Comparison of ENCODE assay signal across 8 cellular contexts in genomic region chr2:42809876-42810125, GRCh38. TPM values are rescaled to one million over a fixed set of nuclear protein-coding genes. Genes with fewer than 3 reads are reported as not detected.
DNase-seq lines count a peak whose midpoint lies in the region; ATAC-seq and TF ChIP-seq lines count a peak whose summit lies in the region.

No MANE protein-coding gene starts in this region.

- no peaks in the 10 kb centered on the region for H3K36me3 ChIP-seq in left lung

- H3K9me3 Mint-ChIP-seq in stimulated activated naive B cell treated with anti-CD40 and anti-IgM and Interleukin-4, amounts not matched to agents 10 μg/mL and 1 μg/mL and 100 μg/mL, for 72 hours, result peaks cover 4 to 5% of the 10 kb centered on the region in 2 donors

- POLR2A ChIA-PET in AG04449 (lab: Yijun Ruan, JAX) (interaction anchor here (1.2 to 1.6 kb wide), 3 partner anchors 9 to 786 kb away, joined by 5 to 8 read pairs (median 6); partner anchors contain the start of gene THADA), RWPE1 (lab: Yijun Ruan, JAX; ENCODE audit: low non-redundant PET) (no interaction called here)

- peaks cover 17 to 20% of the 10 kb centered on the region in 2 donors for H3K4me1 Mint-ChIP-seq in stimulated activated naive B cell treated with anti-CD40 and anti-IgM and Interleukin-4, amounts not matched to agents 10 μg/mL and 1 μg/mL and 100 μg/mL, for 72 hours

- peaks cover 4 to 5% of the 10 kb centered on the region in 2 donors for H3K27me3 Mint-ChIP-seq in stimulated activated naive B cell treated with anti-CD40 and anti-IgM and Interleukin-4, amounts not matched to agents 10 μg/mL and 1 μg/mL and 100 μg/mL, for 72 hours

- H3K27ac ChIP-seq in RWPE1 (peak overlapping the region; percentile 97), caudate nucleus (ENCODE audit: low read depth, low read length) (peak overlapping the region; percentile 99), left lung (peak overlapping the region; percentile 100)

- TF ChIP-seq CTCF in AG04449 (IDR thresholded peaks at IDR 0.05; ENCODE audit: insufficient read depth, low read length, missing control alignments) (no peak), RWPE1 (conservative IDR thresholded peaks at IDR 0.05; ENCODE audit: low read depth) (peak; percentile 44), left lung (IDR thresholded peaks at IDR 0.05) (peak in 1 of 2 donors; percentile 36)

- peak; percentile 46 for ATAC-seq in HG03064 (IDR thresholded peaks at IDR 0.05; ENCODE audit: low read depth, unreplicated experiment)
- ATAC-seq in left lung, result peak; percentile 65
- ATAC-seq in stimulated activated naive B cell treated with anti-CD40 and anti-IgM and Interleukin-4, amounts not matched to agents 10 μg/mL and 1 μg/mL and 100 μg/mL, for 72 hours (replicated peaks), result peak; percentile 46 to 54

- H3K9me3 ChIP-seq in left lung, result peaks cover 0 to 15% of the 10 kb centered on the region in 2 donors

- H3K4me3 Mint-ChIP-seq in stimulated activated naive B cell treated with anti-CD40 and anti-IgM and Interleukin-4, amounts not matched to agents 10 μg/mL and 1 μg/mL and 100 μg/mL, for 72 hours, result peak overlapping the region; percentile 70 to 93

- no peaks in the 10 kb centered on the region for H3K27me3 ChIP-seq in left lung

- peaks cover 0 to 29% of the 10 kb centered on the region in 2 donors for H3K4me1 ChIP-seq in left lung

- H3K4me3 ChIP-seq in AG04449 (ENCODE audit: low read depth, low read length) (peak overlapping the region; percentile 70), GM08714 (ENCODE audit: low read length) (peak overlapping the region; percentile 52; the same call in 1 of the 2 replicates), left lung (peak overlapping the region; percentile 50 to 58)

- CTCF ChIA-PET in AG04449 (lab: Yijun Ruan, JAX) (interaction anchor here (0.6 to 7.6 kb wide), 8 partner anchors 9 to 769 kb away, joined by 3 to 75 read pairs (median 6); no protein-coding TSS in a partner anchor), RWPE1 (lab: Yijun Ruan, JAX) (no interaction called here)

- H3K36me3 Mint-ChIP-seq in stimulated activated naive B cell treated with anti-CD40 and anti-IgM and Interleukin-4, amounts not matched to agents 10 μg/mL and 1 μg/mL and 100 μg/mL, for 72 hours, result peaks cover 5 to 9% of the 10 kb centered on the region in 2 donors

- DNase-seq in AG04449 (ENCODE audit: low read depth, low spot score) (no peak), RWPE1 (ENCODE audit: low spot score) (peak; percentile 75), caudate nucleus (lab: John Stamatoyannopoulos, UW) (peak in 45 of 61 donors; percentile 28 to 93 (median 83)), left lung (peak; percentile 91 to 96), foreskin melanocyte (no peak)
- DNase-seq in stimulated activated naive B cell treated with anti-CD40 and anti-IgM and Interleukin-4, amounts not matched to agents 10 μg/mL and 1 μg/mL and 100 μg/mL, for 72 hours, result no peak

- peak overlapping the region; percentile 75 for H3K27ac Mint-ChIP-seq in stimulated activated naive B cell treated with anti-CD40 and anti-IgM and Interleukin-4, amounts not matched to agents 10 μg/mL and 1 μg/mL and 100 μg/mL, for 72 hours

- intact Hi-C loops in left lung (cut with DNase I), result no loop called here

RNA-seq across cellular contexts. Expression of gene HAAO, which starts 17.4 kb away (rescaled TPM):
- 10 to 100 TPM in 1 of 2 donors, 1 to 10 TPM in 1; 6.2 to 11.5 TPM for total RNA-seq in left lung

RNA-seq across cellular contexts. Expression of gene OXER1, which starts 45.9 kb away (rescaled TPM):
- 1 to 10 TPM; 1.7 to 2.7 TPM for total RNA-seq in left lung

Comparison
In these comparisons a context has a peak if more than half of its experiments do, and no peak if none do; other contexts are left out.
1. DNase-seq: peak in RWPE1 (single experiment), caudate nucleus (45 of 61) and left lung (2 of 2); none in AG04449 (single experiment), stimulated activated naive B cell treated with anti-CD40 and anti-IgM and Interleukin-4, amounts not matched to agents 10 μg/mL and 1 μg/mL and 100 μg/mL, for 72 hours (single experiment) and foreskin melanocyte (single experiment).
2. Peak in every context shown above with its lines, with median percentiles within 50 percentile points of each other: H3K4me3 ChIP-seq, ATAC-seq and H3K27ac ChIP-seq.